ENCODE assay signal across 27 cellular contexts in genomic region chr19:36125557-36125956, GRCh38. TPM values are rescaled to one million over a fixed set of nuclear protein-coding genes. Genes with fewer than 3 reads are reported as not detected.
DNase-seq lines count a peak whose midpoint lies in the region; ATAC-seq, FAIRE-seq and TF ChIP-seq lines count a peak whose summit lies in the region.
"Had no signal": no experiment of that assay in that cellular context is flagged by ENCODE, and none has a peak within 500 bp of the region (broad histone marks: within the 10 kb centered on the region; RNA-seq: fewer than 3 reads in every experiment).

No MANE protein-coding gene starts in this region.

- H3K36me3 ChIP-seq in trophoblast cell (ENCODE audit: control insufficient read depth in 1 of 2, insufficient read depth in 2 of 2, low read length in 2 of 2) (peaks cover 33 to 40% of the 10 kb centered on the region in 2 experiments), SJCRH30 (peaks cover 12% of the 10 kb centered on the region; the same call in 1 of the 2 replicates)

- peak; percentile 9 for FAIRE-seq in GM12891 (lab: Jason Lieb, UNC)
- FAIRE-seq: endometrium, RCC 7860 had no signal

- H2BK12ac ChIP-seq in trophoblast cell (ENCODE audit: low read length) = no peak overlapping the region

- H3K4me2 ChIP-seq in trophoblast cell (ENCODE audit: low read length) = no peak overlapping the region
- H3K4me2 ChIP-seq: A549, GM23338 had no signal

- POLR2A ChIA-PET in activated CD4-positive, alpha-beta T cell treated with anti-CD3 and anti-CD28 coated beads for 36 hours (lab: Charles Lee) = no interaction called here

- CTCF ChIA-PET in activated CD4-positive, alpha-beta T cell treated with anti-CD3 and anti-CD28 coated beads for 36 hours (lab: Charles Lee) = interaction anchor here (0.7 to 0.9 kb wide), 2 partner anchors 44 to 87 kb away, joined by 3 to 4 read pairs; no protein-coding TSS in a partner anchor

- no peaks in the 10 kb centered on the region for H3K4me1 ChIP-seq in trophoblast cell (ENCODE audit: control insufficient read depth in 1 of 2, insufficient read depth in 2 of 2, low read length in 2 of 2)
- H3K4me1 ChIP-seq in SJCRH30 = no peaks in the 10 kb centered on the region

- H3K23ac ChIP-seq in trophoblast cell (ENCODE audit: low read length) = no peak overlapping the region

- H3K4me3 ChIP-seq in trophoblast cell (ENCODE audit: low read depth, low read length) = peak overlapping the region; percentile 49
- H3K4me3 ChIP-seq in SJCRH30 = no peak overlapping the region
- H3K4me3 ChIP-seq: A549, GM23338, psoas muscle, SK-N-MC, upper lobe of right lung had no signal

- intact Hi-C loops in activated CD4-positive, alpha-beta T cell treated with anti-CD3 and anti-CD28 coated beads for 36 hours (cut with DNase I, micrococcal nuclease) = loop anchor here (5.0 to 10.0 kb wide), 3 partner anchors 359 to 792 kb away; partner anchors contain the start of genes ZNF529 (in 1 of the 2), ZNF566 (in 1 of the 2), ZNF568 (in 1 of the 2) and ZNF829 (in 1 of the 2)

- peaks cover 7% of the 10 kb centered on the region for H3K79me1 ChIP-seq in trophoblast cell (ENCODE audit: low read length)

- H4K12ac ChIP-seq in trophoblast cell (ENCODE audit: low read depth, low read length) = no peak overlapping the region

- peak; percentile 35 for DNase-seq in activated CD4-positive, alpha-beta T cell treated with anti-CD3 and anti-CD28 coated beads for 36 hours
- DNase-seq in activated CD4-positive, alpha-beta T cell treated with anti-CD3 and anti-CD28 coated beads for 1 hour = no peak
- DNase-seq in GM12891 (ENCODE audit: insufficient read length, low spot score) = no peak
- no peak for DNase-seq in trophoblast cell
- no peak for DNase-seq in SJCRH30
- DNase-seq in GM19238 (ENCODE audit: insufficient read length, low spot score) = no peak
- no peak for DNase-seq in stimulated activated CD4-positive, alpha-beta T cell treated with anti-CD3 and anti-CD28 coated beads, Interleukin-1b, Interleukin-23, amount 100 ng/mL, for 48 hours
- DNase-seq: Calu3; EL; IMR-90; midbrain; NCI-H2081 treated with DMSO at 0.1 percent for 48 hours; NCI-H446 treated with DMSO at 0.1 percent for 48 hours; NK-92 treated with Interleukin-12 subunit alpha and Interleukin-12 subunit beta, amount 100 ng/mL, for 24 hours; psoas muscle; upper lobe of right lung had no signal

- no peak overlapping the region for H3K4me3 Mint-ChIP-seq in activated CD4-positive, alpha-beta T cell treated with anti-CD3 and anti-CD28 coated beads for 36 hours
- no peak overlapping the region for H3K4me3 Mint-ChIP-seq in activated naive CD8-positive, alpha-beta T cell
- H3K4me3 Mint-ChIP-seq: brain, GM23338 had no signal

- H3K79me2 ChIP-seq in trophoblast cell (ENCODE audit: control insufficient read depth, insufficient read depth, low read length, poor library complexity) = peaks cover 3% of the 10 kb centered on the region

- no peak overlapping the region for H2AFZ ChIP-seq in trophoblast cell (ENCODE audit: insufficient read depth, low read length, poor library complexity)
- H2AFZ ChIP-seq: GM23338 had no signal

- H4K91ac ChIP-seq in trophoblast cell (ENCODE audit: low read depth, low read length) = no peak overlapping the region

- no peak overlapping the region for H2BK5ac ChIP-seq in trophoblast cell (ENCODE audit: low read depth, low read length, poor library complexity)

- no peaks in the 10 kb centered on the region for H3K27me3 ChIP-seq in trophoblast cell (ENCODE audit: insufficient read depth, low read length)
- no peaks in the 10 kb centered on the region for H3K27me3 ChIP-seq in SJCRH30
- H3K27me3 ChIP-seq: upper lobe of right lung had no signal

- H3K9ac ChIP-seq in trophoblast cell (ENCODE audit: low read length) = peak overlapping the region; percentile 39

- no peak overlapping the region for H3K14ac ChIP-seq in trophoblast cell (ENCODE audit: low read length)

- H3K9me3 Mint-ChIP-seq in activated CD4-positive, alpha-beta T cell treated with anti-CD3 and anti-CD28 coated beads for 36 hours (ENCODE audit: low read depth) = no peaks in the 10 kb centered on the region
- no peaks in the 10 kb centered on the region for H3K9me3 Mint-ChIP-seq in activated naive CD8-positive, alpha-beta T cell (ENCODE audit: low read depth)
- H3K9me3 Mint-ChIP-seq: brain had no signal

- H3K27ac ChIP-seq in trophoblast cell (ENCODE audit: low read depth, low read length) (no peak overlapping the region), SJCRH30 (no peak overlapping the region)
- H3K27ac ChIP-seq: A549, HL-60, psoas muscle, SK-N-MC, upper lobe of right lung had no signal

- H3K27me3 Mint-ChIP-seq in activated CD4-positive, alpha-beta T cell treated with anti-CD3 and anti-CD28 coated beads for 36 hours = no peaks in the 10 kb centered on the region
- H3K27me3 Mint-ChIP-seq in activated naive CD8-positive, alpha-beta T cell = no peaks in the 10 kb centered on the region

- no peak overlapping the region for H4K8ac ChIP-seq in trophoblast cell (ENCODE audit: low read depth, low read length)

- no peak for TF ChIP-seq POLR2A in GM12891 (IDR thresholded peaks at IDR 0.05; ENCODE audit: low read depth, low read length)

- H3K36me3 Mint-ChIP-seq in activated CD4-positive, alpha-beta T cell treated with anti-CD3 and anti-CD28 coated beads for 36 hours (ENCODE audit: low read depth) = peaks cover 10% of the 10 kb centered on the region
- peaks cover 2% of the 10 kb centered on the region for H3K36me3 Mint-ChIP-seq in activated naive CD8-positive, alpha-beta T cell

- no peak overlapping the region for H2BK120ac ChIP-seq in trophoblast cell (ENCODE audit: insufficient read depth, low read length, poor library complexity)

- H3K18ac ChIP-seq in trophoblast cell (ENCODE audit: low read length) = no peak overlapping the region

- H3K9me3 ChIP-seq in trophoblast cell (ENCODE audit: insufficient read depth, low read depth, low read length) = no peaks in the 10 kb centered on the region
- H3K9me3 ChIP-seq in SJCRH30 (replicated peaks) = no peaks in the 10 kb centered on the region
- H3K9me3 ChIP-seq: A549, psoas muscle, upper lobe of right lung had no signal

- peaks cover 15% of the 10 kb centered on the region for H3K4me1 Mint-ChIP-seq in activated CD4-positive, alpha-beta T cell treated with anti-CD3 and anti-CD28 coated beads for 36 hours
- H3K4me1 Mint-ChIP-seq in activated naive CD8-positive, alpha-beta T cell (ENCODE audit: low read depth) = peaks cover 10% of the 10 kb centered on the region
- H3K4me1 Mint-ChIP-seq: GM23338 had no signal

- ATAC-seq in activated CD4-positive, alpha-beta T cell treated with anti-CD3 and anti-CD28 coated beads for 36 hours = no peak
- ATAC-seq: A549; activated CD4-positive, CD25-positive, alpha-beta regulatory T cell treated with anti-CD3 and anti-CD28 coated beads, Interleukin-2, amount 50 U/mL, for 24 hours; GM23338; psoas muscle; upper lobe of right lung had no signal

- no peak overlapping the region for H2AK5ac ChIP-seq in trophoblast cell (ENCODE audit: low read length)

- peak overlapping the region; percentile 38 for H3K27ac Mint-ChIP-seq in activated CD4-positive, alpha-beta T cell treated with anti-CD3 and anti-CD28 coated beads for 36 hours
- H3K27ac Mint-ChIP-seq in activated naive CD8-positive, alpha-beta T cell = peak overlapping the region; percentile 70
- H3K27ac Mint-ChIP-seq: GM23338 had no signal

- WGBS in trophoblast cell (ENCODE audit: extremely low coverage, insufficient coverage, insufficient read length) = no CpG with 5 or more reads among the region's 9 CpGs

- no peak overlapping the region for H3K4ac ChIP-seq in trophoblast cell (ENCODE audit: low read depth, low read length)

TF ChIP-seq in GM12891, 5 proteins besides CTCF, POLR2A, EP300 and RAD21:
- TF ChIP-seq TAF1 (IDR thresholded peaks at IDR 0.05; ENCODE audit: low read depth, low read length) = no peak
- TF ChIP-seq SPI1 (IDR thresholded peaks at IDR 0.05; ENCODE audit: low read depth, low read length) = no peak
- no peak for TF ChIP-seq POU2F2 (IDR thresholded peaks at IDR 0.05; ENCODE audit: low read depth, low read length)
- no peak for TF ChIP-seq PAX5 (IDR thresholded peaks at IDR 0.05; ENCODE audit: insufficient read depth, low read length, severe bottlenecking)
- TF ChIP-seq POLR2AphosphoS5 (IDR thresholded peaks at IDR 0.05; ENCODE audit: low read depth, low read length) = no peak

RNA-seq across cellular contexts. Expression of gene TBCB, which starts 10.3 kb away (rescaled TPM):
- total RNA-seq in activated CD4-positive, alpha-beta T cell treated with anti-CD3 and anti-CD28 coated beads for 36 hours = 100 to 1,000 TPM; 111 to 117 TPM
- 112 TPM for polyA plus RNA-seq in GM12891 (2012; ENCODE audit: low read depth, missing spikeins)
- 205 and 215 TPM in 2 replicates for polyA plus RNA-seq in trophoblast cell (2013)
- total RNA-seq in SJCRH30 (2014; rRNA removed; shearing (Covaris generic)) = 212 and 217 TPM in 2 replicates

RNA-seq across cellular contexts. Expression of gene POLR2I, which starts 10.9 kb away (rescaled TPM):
- 10 to 100 TPM; 89.6 to 97.3 TPM for total RNA-seq in activated CD4-positive, alpha-beta T cell treated with anti-CD3 and anti-CD28 coated beads for 36 hours
- polyA plus RNA-seq in GM12891 (2012; ENCODE audit: low read depth, missing spikeins) = 160 TPM
- 112 and 114 TPM in 2 replicates for polyA plus RNA-seq in trophoblast cell (2013)
- 140 and 153 TPM in 2 replicates for total RNA-seq in SJCRH30 (2014; rRNA removed; shearing (Covaris generic))

RNA-seq across cellular contexts. Expression of gene CAPNS1, which starts 14.3 kb away (rescaled TPM):
- 100 to 1,000 TPM; 345 to 452 TPM for total RNA-seq in activated CD4-positive, alpha-beta T cell treated with anti-CD3 and anti-CD28 coated beads for 36 hours
- 444 TPM for polyA plus RNA-seq in GM12891 (2012; ENCODE audit: low read depth, missing spikeins)
- 865 and 885 TPM in 2 replicates for polyA plus RNA-seq in trophoblast cell (2013)
- 339 and 397 TPM in 2 replicates for total RNA-seq in SJCRH30 (2014; rRNA removed; shearing (Covaris generic))

RNA-seq across cellular contexts. Expression of gene OVOL3, which starts 14.6 kb away (rescaled TPM):
- not detected for total RNA-seq in activated CD4-positive, alpha-beta T cell treated with anti-CD3 and anti-CD28 coated beads for 36 hours
- 0.15 TPM for polyA plus RNA-seq in GM12891 (2012; ENCODE audit: low read depth, missing spikeins)
- 0.10 TPM in 1 of 2 replicates, not detected in the other for polyA plus RNA-seq in trophoblast cell (2013)
- total RNA-seq in SJCRH30 (2014; rRNA removed; shearing (Covaris generic)) = 0.79 and 1.4 TPM in 2 replicates
- total RNA-seq: Calu3, GM23338, IMR-90, psoas muscle, skeletal muscle tissue, upper lobe of right lung had no signal
- polyA plus RNA-seq: BJ, GM23338, IMR-90 had no signal

RNA-seq across cellular contexts. Expression of gene COX7A1, which starts 26.7 kb away (rescaled TPM):
- total RNA-seq in activated CD4-positive, alpha-beta T cell treated with anti-CD3 and anti-CD28 coated beads for 36 hours = not detected
- not detected for polyA plus RNA-seq in GM12891 (2012; ENCODE audit: low read depth, missing spikeins)
- polyA plus RNA-seq in trophoblast cell (2013) = not detected in 2 replicates
- 0.61 TPM in 1 of 2 replicates, not detected in the other for total RNA-seq in SJCRH30 (2014; rRNA removed; shearing (Covaris generic))
- total RNA-seq: Calu3 had no signal
- polyA plus RNA-seq: A549 had no signal
